ENCODE assay signal across 10 cellular contexts in genomic region chr1:37487619-37487984, GRCh38. TPM values are rescaled to one million over a fixed set of nuclear protein-coding genes. Genes with fewer than 3 reads are reported as not detected.
DNase-seq lines count a peak whose midpoint lies in the region; ATAC-seq, FAIRE-seq and TF ChIP-seq lines count a peak whose summit lies in the region.
"Had no signal": no experiment of that assay in that cellular context is flagged by ENCODE, and none has a peak within 500 bp of the region (broad histone marks: within the 10 kb centered on the region; RNA-seq: fewer than 3 reads in every experiment).

No MANE protein-coding gene starts in this region.

- H3K9me3 ChIP-seq in heart right ventricle (no peaks in the 10 kb centered on the region), astrocyte (ENCODE audit: insufficient read depth, low read depth, low read length) (no peaks in the 10 kb centered on the region), upper lobe of right lung (no peaks in the 10 kb centered on the region)
- H3K9me3 ChIP-seq: BLaER1 had no signal

- ATAC-seq in heart right ventricle (no peak), left ventricle myocardium superior (no peak), upper lobe of right lung (no peak), GM21529 (IDR thresholded peaks at IDR 0.05; ENCODE audit: unreplicated experiment) (no peak)
- no peak for ATAC-seq in naive thymus-derived CD8-positive, alpha-beta T cell
- no peak for ATAC-seq in stimulated activated naive CD8-positive, alpha-beta T cell treated with anti-CD3 and anti-CD28 coated beads, Interleukin-15, amount 100 ng/mL, for 72 hours

- H3K9me3 Mint-ChIP-seq in astrocyte (ENCODE audit: unreplicated experiment): no peaks in the 10 kb centered on the region
- H3K9me3 Mint-ChIP-seq in naive thymus-derived CD8-positive, alpha-beta T cell: no peaks in the 10 kb centered on the region
- H3K9me3 Mint-ChIP-seq in stimulated activated naive CD8-positive, alpha-beta T cell treated with anti-CD3 and anti-CD28 coated beads, Interleukin-15, amount 100 ng/mL, for 72 hours: no peaks in the 10 kb centered on the region

- H3K36me3 ChIP-seq in heart right ventricle: peaks cover 0 to 67% (median 20%) of the 10 kb centered on the region in 9 donors
- H3K36me3 ChIP-seq in astrocyte (ENCODE audit: insufficient read depth, low read length): peaks cover 23% of the 10 kb centered on the region
- peaks cover 53% of the 10 kb centered on the region for H3K36me3 ChIP-seq in upper lobe of right lung

- FAIRE-seq in astrocyte (lab: Jason Lieb, UNC): no peak
- FAIRE-seq: endometrium had no signal

- no peak for DNase-seq in heart right ventricle
- DNase-seq in left ventricle myocardium superior: no peak
- no peak for DNase-seq in astrocyte (ENCODE audit: low read depth)
- DNase-seq in naive thymus-derived CD8-positive, alpha-beta T cell: no peak
- DNase-seq in upper lobe of right lung: no peak
- DNase-seq in stimulated activated naive CD8-positive, alpha-beta T cell treated with anti-CD3 and anti-CD28 coated beads, Interleukin-15, amount 100 ng/mL, for 72 hours: no peak
- DNase-seq in NCI-H2227 treated with DMSO at 0.1 percent for 48 hours (lab: John Stamatoyannopoulos, UW): no peak

- H2AFZ ChIP-seq in astrocyte (ENCODE audit: low read depth, low read length): no peak overlapping the region

- H3K36me3 Mint-ChIP-seq in astrocyte (ENCODE audit: low read depth, unreplicated experiment): no peaks in the 10 kb centered on the region
- peaks cover 0 to 49% (median under 1%) of the 10 kb centered on the region in 3 donors for H3K36me3 Mint-ChIP-seq in naive thymus-derived CD8-positive, alpha-beta T cell

- peak overlapping the region in 7 of 10 donors; percentile 49 to 79 (median 72) for H3K27ac ChIP-seq in heart right ventricle
- H3K27ac ChIP-seq in astrocyte (ENCODE audit: low read depth, low read length): no peak overlapping the region
- peak overlapping the region; percentile 76 for H3K27ac ChIP-seq in upper lobe of right lung

- peaks cover 18 to 42% (median 34%) of the 10 kb centered on the region in 9 donors for H3K4me1 ChIP-seq in heart right ventricle
- H3K4me1 ChIP-seq in astrocyte (ENCODE audit: insufficient read depth, low read length): peaks cover 12% of the 10 kb centered on the region
- H3K4me1 ChIP-seq in upper lobe of right lung: peaks cover 42% of the 10 kb centered on the region

- WGBS in heart right ventricle, 2 donors: 84 to 92% methylated on average over 5 of the region's 5 CpGs

- no peak overlapping the region for H3K4me2 ChIP-seq in astrocyte (ENCODE audit: low read length)

- TF ChIP-seq CTCF in heart right ventricle (IDR thresholded peaks at IDR 0.05) (peak in 5 of 9 donors; percentile 2 to 29 (median 15)), astrocyte (IDR thresholded peaks at IDR 0.05; ENCODE audit: insufficient read depth, low read depth, low read length) (no peak), upper lobe of right lung (IDR thresholded peaks at IDR 0.05) (no peak)

- POLR2A ChIA-PET in naive thymus-derived CD8-positive, alpha-beta T cell (lab: Charles Lee): interaction anchor here (0.7 to 5.0 kb wide), 10 partner anchors 10 to 1194 kb away, joined by 3 to 110 read pairs (median 9); partner anchors contain the start of genes MEAF6, SNIP1 and ZC3H12A

- no peak overlapping the region for H3K9ac ChIP-seq in astrocyte (ENCODE audit: low read length)

- H3K27me3 ChIP-seq in heart right ventricle: no peaks in the 10 kb centered on the region
- no peaks in the 10 kb centered on the region for H3K27me3 ChIP-seq in astrocyte (ENCODE audit: insufficient read depth, low read length)
- no peaks in the 10 kb centered on the region for H3K27me3 ChIP-seq in upper lobe of right lung
- H3K27me3 ChIP-seq: BLaER1 had no signal

- H3K4me3 Mint-ChIP-seq in astrocyte (ENCODE audit: unreplicated experiment): no peak overlapping the region
- no peak overlapping the region for H3K4me3 Mint-ChIP-seq in naive thymus-derived CD8-positive, alpha-beta T cell
- no peak overlapping the region for H3K4me3 Mint-ChIP-seq in stimulated activated naive CD8-positive, alpha-beta T cell treated with anti-CD3 and anti-CD28 coated beads, Interleukin-15, amount 100 ng/mL, for 72 hours

- no peaks in the 10 kb centered on the region for H3K79me2 ChIP-seq in astrocyte (ENCODE audit: insufficient read depth, low read length)

- H3K4me3 ChIP-seq in heart right ventricle (no peak overlapping the region), astrocyte (ENCODE audit: insufficient read depth, low read depth, low read length) (no peak overlapping the region), upper lobe of right lung (no peak overlapping the region)
- H3K4me3 ChIP-seq: BLaER1 had no signal

- intact Hi-C loops in heart right ventricle (cut with DNase I) (loop anchor here in 8 of 10 donors (1.0 to 5.0 kb wide), 2 partner anchors 32 to 35 kb away; no protein-coding TSS in a partner anchor), left ventricle myocardium superior (cut with micrococcal nuclease) (no loop called here), upper lobe of right lung (cut with DNase I) (loop anchor here (2.0 kb wide), 1 partner anchor 31 kb away; no protein-coding TSS in a partner anchor)

- peaks cover 34% of the 10 kb centered on the region for H4K20me1 ChIP-seq in astrocyte (ENCODE audit: insufficient read depth, low read length)

- peak overlapping the region; percentile 8 for H3K27ac Mint-ChIP-seq in astrocyte (ENCODE audit: unreplicated experiment)
- H3K27ac Mint-ChIP-seq in naive thymus-derived CD8-positive, alpha-beta T cell: peak overlapping the region; percentile 23 to 88 (median 79)
- H3K27ac Mint-ChIP-seq in stimulated activated naive CD8-positive, alpha-beta T cell treated with anti-CD3 and anti-CD28 coated beads, Interleukin-15, amount 100 ng/mL, for 72 hours: peak overlapping the region in 1 of 2 donors; percentile 2

- no peaks in the 10 kb centered on the region for H3K27me3 Mint-ChIP-seq in astrocyte (ENCODE audit: low read depth, unreplicated experiment)
- no peaks in the 10 kb centered on the region for H3K27me3 Mint-ChIP-seq in naive thymus-derived CD8-positive, alpha-beta T cell
- no peaks in the 10 kb centered on the region for H3K27me3 Mint-ChIP-seq in stimulated activated naive CD8-positive, alpha-beta T cell treated with anti-CD3 and anti-CD28 coated beads, Interleukin-15, amount 100 ng/mL, for 72 hours

- H3K4me1 Mint-ChIP-seq in astrocyte (ENCODE audit: low read depth, unreplicated experiment): peaks cover 7% of the 10 kb centered on the region
- H3K4me1 Mint-ChIP-seq in naive thymus-derived CD8-positive, alpha-beta T cell: peaks cover 11 to 22% (median 13%) of the 10 kb centered on the region in 4 donors
- peaks cover 30% of the 10 kb centered on the region for H3K4me1 Mint-ChIP-seq in stimulated activated naive CD8-positive, alpha-beta T cell treated with anti-CD3 and anti-CD28 coated beads, Interleukin-15, amount 100 ng/mL, for 72 hours

RNA-seq across cellular contexts. Expression of gene ZC3H12A, which starts 13.2 kb away (rescaled TPM):
- 10 to 100 TPM in 1 of 10 donors, 1 to 10 TPM in 9; 2.9 to 10.9 (median 4.9) TPM for total RNA-seq in heart right ventricle
- polyA plus RNA-seq in heart right ventricle: 1 to 10 TPM; 4.5 to 5.2 TPM
- total RNA-seq in left ventricle myocardium superior: 4.3 TPM
- total RNA-seq in astrocyte: 12.1 and 12.6 TPM in 2 replicates
- 10 to 100 TPM; 39.5 to 45.3 TPM for total RNA-seq in naive thymus-derived CD8-positive, alpha-beta T cell
- 10 to 100 TPM in 1 of 3 donors, 1 to 10 TPM in 2; 1.5 to 10.0 (median 3.1) TPM for polyA plus RNA-seq in naive thymus-derived CD8-positive, alpha-beta T cell
- total RNA-seq in upper lobe of right lung: 22.9 TPM

RNA-seq across cellular contexts. Expression of gene MEAF6, which starts 27.0 kb away (rescaled TPM):
- 10 to 100 TPM; 27.8 to 59.9 (median 38.0) TPM for total RNA-seq in heart right ventricle
- 10 to 100 TPM; 33.8 to 34.0 TPM for polyA plus RNA-seq in heart right ventricle
- 35.7 TPM for total RNA-seq in left ventricle myocardium superior
- 49.0 and 49.1 TPM in 2 replicates for total RNA-seq in astrocyte
- 10 to 100 TPM; 93.8 to 99.3 TPM for total RNA-seq in naive thymus-derived CD8-positive, alpha-beta T cell
- 100 to 1,000 TPM; 118 to 184 (median 154) TPM for polyA plus RNA-seq in naive thymus-derived CD8-positive, alpha-beta T cell
- 64.5 TPM for total RNA-seq in upper lobe of right lung

Comparison
In these comparisons a context has a peak if more than half of its experiments do, and no peak if none do; other contexts are left out.
1. CTCF ChIP-seq: peak in heart right ventricle (5 of 9); none in astrocyte (single experiment) and upper lobe of right lung (single experiment).